19 cellular contexts compared by ENCODE assay signal in genomic region chr10:116132716-116133420, GRCh38.
"Had no signal": no experiment of that assay in that cellular context is flagged by ENCODE, and none has a peak within 500 bp of the region (broad histone marks: within the 10 kb centered on the region; RNA-seq: fewer than 3 reads in every experiment).

No MANE protein-coding gene starts in this region.

- H3K9me3 Mint-ChIP-seq: activated naive CD4-positive, alpha-beta T cell treated with anti-CD3 and anti-CD28 coated beads, Interleukin-2, amount 50 U/mL, for 24 hours; stimulated activated naive CD8-positive, alpha-beta T cell treated with anti-CD3 and anti-CD28 coated beads, Interleukin-15, Interleukin-2, amounts not matched to agents 100 ng/mL and 50 ng/mL, for 24 hours; T-helper 2 cell treated with Interferon-gamma antibody and Interleukin-4, amounts not matched to agents 5 μg/mL and 100 μg/mL, for 36 hours had no signal

- H3K27me3 ChIP-seq: adrenal gland, cardiac muscle cell, hepatocyte, right lobe of liver, testis, upper lobe of right lung had no signal

- ATAC-seq: activated CD8-positive, alpha-beta memory T cell treated with anti-CD3 and anti-CD28 coated beads, Interleukin-2, amount 10 ng/mL, durations not matched to agents 7 days and 5 days; natural killer cell; psoas muscle; right lobe of liver; upper lobe of right lung had no signal

- H3K4me1 ChIP-seq: adrenal gland, left ventricle myocardium inferior, psoas muscle, right lobe of liver, testis, upper lobe of right lung had no signal

- H3K36me3 ChIP-seq: adrenal gland, cardiac muscle cell, left ventricle myocardium inferior, right lobe of liver, upper lobe of right lung had no signal

- H3K4me3 ChIP-seq: adrenal gland, cardiac muscle cell, hepatocyte, left ventricle myocardium inferior, psoas muscle, right lobe of liver, testis, upper lobe of right lung had no signal

- H3K4me1 Mint-ChIP-seq: activated CD8-positive, alpha-beta memory T cell treated with anti-CD3 and anti-CD28 coated beads, Interleukin-2, amount 10 ng/mL, durations not matched to agents 7 days and 5 days; activated naive CD4-positive, alpha-beta T cell treated with anti-CD3 and anti-CD28 coated beads, Interleukin-2, amount 50 U/mL, for 24 hours; natural killer cell had no signal

- H3K27ac Mint-ChIP-seq: activated CD8-positive, alpha-beta memory T cell treated with anti-CD3 and anti-CD28 coated beads, Interleukin-2, amount 10 ng/mL, durations not matched to agents 7 days and 5 days; activated naive CD4-positive, alpha-beta T cell treated with anti-CD3 and anti-CD28 coated beads, Interleukin-2, amount 50 U/mL, for 24 hours; activated T-cell treated with anti-CD3 and anti-CD28 coated beads, Interleukin-2, amount 50 U/mL, for 24 hours; natural killer cell; stimulated activated naive CD8-positive, alpha-beta T cell treated with anti-CD3 and anti-CD28 coated beads, Interleukin-15, Interleukin-2, amounts not matched to agents 100 ng/mL and 50 ng/mL, for 24 hours; T-helper 2 cell treated with Interferon-gamma antibody and Interleukin-4, amounts not matched to agents 5 μg/mL and 100 μg/mL, for 36 hours had no signal

- H3K27ac ChIP-seq: adrenal gland, cardiac muscle cell, hepatocyte, left ventricle myocardium inferior, psoas muscle, right lobe of liver, testis, upper lobe of right lung had no signal

- DNase-seq: activated CD4-positive, alpha-beta T cell treated with anti-CD3 and anti-CD28 coated beads, Interleukin-2, amount 50 U/mL, for 48 hours; activated CD4-positive, CD25-positive, alpha-beta regulatory T cell treated with anti-CD3 and anti-CD28 coated beads, Interleukin-2, amount 50 U/mL, for 72 hours; activated CD8-positive, alpha-beta memory T cell treated with anti-CD3 and anti-CD28 coated beads, Interleukin-2, amount 10 ng/mL, durations not matched to agents 7 days and 5 days; activated effector memory CD4-positive, alpha-beta T cell treated with Interleukin-2 at 50 U/mL for 16 hours; activated T-cell treated with anti-CD3 and anti-CD28 coated beads, Interleukin-2, amount 50 U/mL, for 24 hours; adrenal gland; kidney; left ventricle myocardium inferior; natural killer cell; psoas muscle; right lobe of liver; SW 1271; testis; upper lobe of right lung had no signal

- H3K9me3 ChIP-seq: adrenal gland, psoas muscle, testis, upper lobe of right lung had no signal

- H3K4me3 Mint-ChIP-seq: activated CD8-positive, alpha-beta memory T cell treated with anti-CD3 and anti-CD28 coated beads, Interleukin-2, amount 10 ng/mL, durations not matched to agents 7 days and 5 days; activated naive CD4-positive, alpha-beta T cell treated with anti-CD3 and anti-CD28 coated beads, Interleukin-2, amount 50 U/mL, for 24 hours; activated T-cell treated with anti-CD3 and anti-CD28 coated beads, Interleukin-2, amount 50 U/mL, for 24 hours; natural killer cell; stimulated activated naive CD8-positive, alpha-beta T cell treated with anti-CD3 and anti-CD28 coated beads, Interleukin-15, Interleukin-2, amounts not matched to agents 100 ng/mL and 50 ng/mL, for 24 hours; T-helper 2 cell treated with Interferon-gamma antibody and Interleukin-4, amounts not matched to agents 5 μg/mL and 100 μg/mL, for 36 hours had no signal

- H3K36me3 Mint-ChIP-seq: activated CD8-positive, alpha-beta memory T cell treated with anti-CD3 and anti-CD28 coated beads, Interleukin-2, amount 10 ng/mL, durations not matched to agents 7 days and 5 days; activated naive CD4-positive, alpha-beta T cell treated with anti-CD3 and anti-CD28 coated beads, Interleukin-2, amount 50 U/mL, for 24 hours; natural killer cell had no signal

- H3K27me3 Mint-ChIP-seq: activated CD8-positive, alpha-beta memory T cell treated with anti-CD3 and anti-CD28 coated beads, Interleukin-2, amount 10 ng/mL, durations not matched to agents 7 days and 5 days; activated naive CD4-positive, alpha-beta T cell treated with anti-CD3 and anti-CD28 coated beads, Interleukin-2, amount 50 U/mL, for 24 hours; activated T-cell treated with anti-CD3 and anti-CD28 coated beads, Interleukin-2, amount 50 U/mL, for 24 hours; stimulated activated naive CD8-positive, alpha-beta T cell treated with anti-CD3 and anti-CD28 coated beads, Interleukin-15, Interleukin-2, amounts not matched to agents 100 ng/mL and 50 ng/mL, for 24 hours had no signal
